ENCODE assay signal across 33 cellular contexts in genomic region chrX:118368398-118368797, GRCh38.
"Had no signal": no experiment of that assay in that cellular context is flagged by ENCODE, and none has a peak within 500 bp of the region (broad histone marks: within the 10 kb centered on the region; RNA-seq: fewer than 3 reads in every experiment).

No MANE protein-coding gene starts in this region.

- H3K27me3 ChIP-seq: adrenal gland, ascending aorta, body of pancreas, brain microvascular endothelial cell, cardiac muscle cell had no signal

- H3K27ac ChIP-seq: adrenal gland, ascending aorta, body of pancreas, brain microvascular endothelial cell, breast epithelium, cardiac muscle cell had no signal

- H3K9me3 ChIP-seq: adrenal gland, ascending aorta, body of pancreas, breast epithelium had no signal

- DNase-seq: activated effector memory CD4-positive, alpha-beta T cell treated with anti-CD3 and anti-CD28 coated beads, Interleukin-2, amount 50 U/mL, for 16 hours; activated effector memory CD4-positive, alpha-beta T cell treated with Interleukin-2 at 50 U/mL for 16 hours; activated gamma-delta T cell; activated gamma-delta T cell treated with Interleukin-2 at 50 U/mL for 16 hours; activated naive CD4-positive, alpha-beta T cell; activated naive CD4-positive, alpha-beta T cell treated with anti-CD3 and anti-CD28 coated beads for 36 hours; activated naive CD4-positive, alpha-beta T cell treated with anti-CD3 and anti-CD28 coated beads, Interleukin-2, amount 10 ng/mL, durations not matched to agents 7 days and 5 days; activated naive CD4-positive, alpha-beta T cell treated with anti-CD3 and anti-CD28 coated beads, Interleukin-2, amount 50 U/mL, for 16 hours; activated naive CD4-positive, alpha-beta T cell treated with Interleukin-2 at 50 U/mL for 16 hours; activated naive CD8-positive, alpha-beta T cell treated with anti-CD3 and anti-CD28 coated beads for 36 hours; activated naive CD8-positive, alpha-beta T cell treated with anti-CD3 and anti-CD28 coated beads, Interleukin-2, amount 10 ng/mL, durations not matched to agents 7 days and 5 days; activated naive CD8-positive, alpha-beta T cell treated with anti-CD3 and anti-CD28 coated beads, Interleukin-2, amount 50 U/mL, for 24 hours; activated T-cell treated with anti-CD3 and anti-CD28 coated beads, Interleukin-2, amount 50 U/mL, for 1 hour; activated T-cell treated with anti-CD3 and anti-CD28 coated beads, Interleukin-2, amount 50 U/mL, for 24 hours; activated T-cell treated with anti-CD3 and anti-CD28 coated beads, Interleukin-2, amount 50 U/mL, for 4 hours; activated T-cell treated with anti-CD3 and anti-CD28 coated beads, Interleukin-2, amount 50 U/mL, for 48 hours; activated T-cell treated with anti-CD3 and anti-CD28 coated beads, Interleukin-2, amount 50 U/mL, for 72 hours; adrenal gland; amniotic stem cell; amygdala; anterior cingulate cortex; aorta; body of pancreas; brain microvascular endothelial cell; caudate nucleus; central memory CD4-positive, alpha-beta T cell; cerebellar nuclear complex had no signal

- ATAC-seq: activated naive CD4-positive, alpha-beta T cell treated with anti-CD3 and anti-CD28 coated beads, Interleukin-2, amount 50 U/mL, for 72 hours; activated naive CD8-positive, alpha-beta T cell treated with anti-CD3 and anti-CD28 coated beads, Interleukin-2, amount 50 U/mL, for 24 hours; activated T-cell treated with anti-CD3 and anti-CD28 coated beads, Interleukin-2, amount 50 U/mL, for 4 hours; activated T-cell treated with anti-CD3 and anti-CD28 coated beads, Interleukin-2, amount 50 U/mL, for 72 hours; activated T-helper 17 cell treated with anti-CD3 and anti-CD28 coated beads, Interleukin-2, amount 50 U/mL, for 72 hours; body of pancreas had no signal

- H3K4me3 ChIP-seq: adrenal gland, ascending aorta, body of pancreas, breast epithelium, cardiac muscle cell had no signal

- H3K4me1 ChIP-seq: adrenal gland, ascending aorta, body of pancreas, breast epithelium had no signal

- FAIRE-seq: bronchial epithelial cell had no signal

- H3K36me3 ChIP-seq: adrenal gland, ascending aorta, brain microvascular endothelial cell, breast epithelium, cardiac muscle cell had no signal
